In genomic region chr15:68345481-68345880, GRCh38 we compare ENCODE assay signal across 16 cellular contexts.
DNase-seq lines count a peak whose midpoint lies in the region; ATAC-seq and TF ChIP-seq lines count a peak whose summit lies in the region.
"Had no signal": no experiment of that assay in that cellular context is flagged by ENCODE, and none has a peak within 500 bp of the region (broad histone marks: within the 10 kb centered on the region; RNA-seq: fewer than 3 reads in every experiment).

No MANE protein-coding gene starts in this region.

- H3K36me3 ChIP-seq in IMR-90 (ENCODE audit: control insufficient read depth, insufficient read depth, low read length) (peaks cover 4% of the 10 kb centered on the region; the same call in 1 of the 2 replicates), WERI-Rb-1 (no peaks in the 10 kb centered on the region), mesenchymal stem cell (ENCODE audit: control insufficient read depth in 1 of 2, insufficient read depth in 2 of 2, low read depth in 1 of 2, low read length in 2 of 2) (peaks cover 4 to 82% of the 10 kb centered on the region in 2 experiments), Caco-2 (ENCODE audit: control insufficient read depth, insufficient read depth, low read length) (no peaks in the 10 kb centered on the region), colonic mucosa (no peaks in the 10 kb centered on the region)

- H3K56ac ChIP-seq in IMR-90 (ENCODE audit: extremely low read depth, insufficient read depth, low read length) = no peak overlapping the region

- WGBS in IMR-90 (ENCODE audit: extremely low coverage in 2 of 2, insufficient read length in 1 of 2), 2 experiments = 80% methylated on average over 2 of the region's 5 CpGs; no CpG with 5 or more reads in 1 of the 2 experiments
- 95% methylated on average over 5 of the region's 5 CpGs for WGBS in mesenchymal stem cell

- H3K18ac ChIP-seq in IMR-90 (ENCODE audit: low read depth, low read length) (no peak overlapping the region), mesenchymal stem cell (ENCODE audit: low read depth in 1 of 2, low read length in 2 of 2) (peak overlapping the region in 1 of 2 experiments; percentile 18)

- peaks cover 5 to 11% of the 10 kb centered on the region in 2 donors for H3K27me3 Mint-ChIP-seq in stimulated activated naive B cell treated with anti-CD40 and anti-IgM and Interleukin-4, amounts not matched to agents 10 μg/mL and 1 μg/mL and 100 μg/mL, for 72 hours
- H3K27me3 Mint-ChIP-seq in Caco-2 (ENCODE audit: insufficient read depth, unreplicated experiment) = peaks cover 2% of the 10 kb centered on the region

- BruUV-seq in IMR-90 (replicated peaks; lab: Mats Ljungman, UMichigan) (no TSS peak), Caco-2 (replicated peaks; lab: Mats Ljungman, UMichigan) (no TSS peak)

- H3K36me3 Mint-ChIP-seq in stimulated activated naive B cell treated with anti-CD40 and anti-IgM and Interleukin-4, amounts not matched to agents 10 μg/mL and 1 μg/mL and 100 μg/mL, for 72 hours = no peaks in the 10 kb centered on the region
- H3K36me3 Mint-ChIP-seq in Caco-2 (ENCODE audit: insufficient read depth, unreplicated experiment) = no peaks in the 10 kb centered on the region
- H3K36me3 Mint-ChIP-seq: CD4-positive, alpha-beta memory T cell had no signal

- no peak overlapping the region for H2BK20ac ChIP-seq in IMR-90 (ENCODE audit: low read depth, low read length)

- H4K5ac ChIP-seq in IMR-90 (ENCODE audit: low read depth, low read length) = no peak overlapping the region

- H2BK5ac ChIP-seq in IMR-90 (ENCODE audit: low read depth, low read length, poor library complexity, severe bottlenecking) (no peak overlapping the region), mesenchymal stem cell (ENCODE audit: low read depth, low read length, poor library complexity, severe bottlenecking) (no peak overlapping the region)

- no peak for TF ChIP-seq RAD21 in IMR-90 (IDR thresholded peaks at IDR 0.05; ENCODE audit: low read length)

- H2AK5ac ChIP-seq in IMR-90 (ENCODE audit: low read depth, low read length) = peak overlapping the region; percentile 65
- H2AK5ac ChIP-seq in mesenchymal stem cell (ENCODE audit: low read length, severe bottlenecking) = peak overlapping the region; percentile 28

- dilution Hi-C loops in IMR-90 (cut with HindIII; ENCODE audit: low sequenced_read_pairs, unreplicated experiment) = no loop called here

- peak overlapping the region; percentile 21; the same call in 1 of the 2 replicates for H2BK120ac ChIP-seq in IMR-90 (ENCODE audit: low read depth, low read length)
- H2BK120ac ChIP-seq in mesenchymal stem cell (ENCODE audit: low read depth, low read length) = no peak overlapping the region

- TF ChIP-seq POLR2A in IMR-90 (IDR thresholded peaks at IDR 0.05; ENCODE audit: low read depth, low read length) = no peak

- peaks cover 28% of the 10 kb centered on the region for H3K9me1 ChIP-seq in IMR-90 (ENCODE audit: insufficient read depth, low read length)

- H3K4me3 Mint-ChIP-seq in stimulated activated naive B cell treated with anti-CD40 and anti-IgM and Interleukin-4, amounts not matched to agents 10 μg/mL and 1 μg/mL and 100 μg/mL, for 72 hours = no peak overlapping the region
- H3K4me3 Mint-ChIP-seq in Caco-2 (ENCODE audit: unreplicated experiment) = no peak overlapping the region
- H3K4me3 Mint-ChIP-seq: CD4-positive, alpha-beta memory T cell had no signal

- no peaks in the 10 kb centered on the region for H4K20me1 ChIP-seq in IMR-90 (ENCODE audit: insufficient read depth, low read length)

- H3K27ac ChIP-seq in IMR-90 (ENCODE audit: insufficient read depth, low read length) = no peak overlapping the region
- no peak overlapping the region for H3K27ac ChIP-seq in WERI-Rb-1
- no peak overlapping the region for H3K27ac ChIP-seq in mesenchymal stem cell (ENCODE audit: low read length, poor library complexity, severe bottlenecking)
- no peak overlapping the region for H3K27ac ChIP-seq in colonic mucosa

- CTCF ChIA-PET in IMR-90 (lab: Yijun Ruan, JAX) (no interaction called here), Caco-2 (lab: Charles Lee) (no interaction called here)

- H3K4me2 ChIP-seq in IMR-90 (ENCODE audit: low read depth, low read length) = no peak overlapping the region
- H3K4me2 ChIP-seq in mesenchymal stem cell (ENCODE audit: low read length, poor library complexity, severe bottlenecking) = no peak overlapping the region
- H3K4me2 ChIP-seq: SK-N-SH had no signal

- H3K4me1 Mint-ChIP-seq in stimulated activated naive B cell treated with anti-CD40 and anti-IgM and Interleukin-4, amounts not matched to agents 10 μg/mL and 1 μg/mL and 100 μg/mL, for 72 hours = peaks cover 12 to 20% of the 10 kb centered on the region in 2 donors
- H3K4me1 Mint-ChIP-seq in Caco-2 (ENCODE audit: low read depth, unreplicated experiment) = no peaks in the 10 kb centered on the region
- H3K4me1 Mint-ChIP-seq: CD4-positive, alpha-beta memory T cell had no signal

- H3K79me1 ChIP-seq in IMR-90 (ENCODE audit: low read depth in 1 of 2, low read length in 2 of 2) (0 out of 4 replicates have a peak, but pooled peaks cover 0 to 3% of the 10 kb centered on the region in 2 experiments), mesenchymal stem cell (replicated peaks; ENCODE audit: low read length, poor library complexity, severe bottlenecking) (peaks cover 13% of the 10 kb centered on the region)

- H3K9me3 Mint-ChIP-seq in stimulated activated naive B cell treated with anti-CD40 and anti-IgM and Interleukin-4, amounts not matched to agents 10 μg/mL and 1 μg/mL and 100 μg/mL, for 72 hours = no peaks in the 10 kb centered on the region
- H3K9me3 Mint-ChIP-seq in Caco-2 (ENCODE audit: unreplicated experiment) = no peaks in the 10 kb centered on the region

- H4K8ac ChIP-seq in IMR-90 (ENCODE audit: low read depth in 2 of 2, low read length in 2 of 2) = no peak overlapping the region
- H4K8ac ChIP-seq in mesenchymal stem cell (ENCODE audit: low read length) = no peak overlapping the region

- POLR2A ChIA-PET in IMR-90 (lab: Charles Lee; ENCODE audit: unreplicated experiment) = no interaction called here
- POLR2A ChIA-PET in Caco-2 (lab: Charles Lee) = no interaction called here

- peak overlapping the region; percentile 16 for H3K27ac Mint-ChIP-seq in stimulated activated naive B cell treated with anti-CD40 and anti-IgM and Interleukin-4, amounts not matched to agents 10 μg/mL and 1 μg/mL and 100 μg/mL, for 72 hours
- no peak overlapping the region for H3K27ac Mint-ChIP-seq in Caco-2 (ENCODE audit: unreplicated experiment)
- H3K27ac Mint-ChIP-seq: CD4-positive, alpha-beta memory T cell had no signal

- intact Hi-C loops in IMR-90 (cut with micrococcal nuclease) (no loop called here), Caco-2 (cut with micrococcal nuclease; ENCODE audit: unreplicated experiment) (no loop called here), colonic mucosa (cut with DNase I) (no loop called here)

- H3K4me1 ChIP-seq in IMR-90 (ENCODE audit: control insufficient read depth, insufficient read depth, low read length) (peaks cover 15% of the 10 kb centered on the region), mesenchymal stem cell (ENCODE audit: control insufficient read depth, insufficient read depth, low read depth, low read length) (peaks cover 31% of the 10 kb centered on the region), Caco-2 (no peaks in the 10 kb centered on the region), colonic mucosa (no peaks in the 10 kb centered on the region)

- H2BK12ac ChIP-seq in mesenchymal stem cell (ENCODE audit: low read length in 2 of 2) = peak overlapping the region in 1 of 2 experiments; percentile 85

- H3K23ac ChIP-seq in IMR-90 (ENCODE audit: low read depth, low read length) = no peak overlapping the region
- no peak overlapping the region for H3K23ac ChIP-seq in mesenchymal stem cell (ENCODE audit: low read length in 2 of 2)

- no peak overlapping the region for H2AK9ac ChIP-seq in IMR-90 (replicated peaks; ENCODE audit: low read depth, low read length, poor library complexity)

- H3K14ac ChIP-seq in IMR-90 (replicated peaks; ENCODE audit: low read depth, low read length) (no peak overlapping the region), mesenchymal stem cell (ENCODE audit: low read length in 2 of 2) (peak overlapping the region in 1 of 2 experiments; percentile 53)

- H3K9ac ChIP-seq in IMR-90 (ENCODE audit: low read depth, low read length) (no peak overlapping the region), mesenchymal stem cell (ENCODE audit: low read length) (no peak overlapping the region), colonic mucosa (ENCODE audit: low read depth in 2 of 2, low read length in 2 of 2) (no peak overlapping the region)
- H3K9ac ChIP-seq: SK-N-SH had no signal

- H2BK15ac ChIP-seq in IMR-90 (ENCODE audit: low read depth, low read length) (no peak overlapping the region), mesenchymal stem cell (ENCODE audit: low read depth, poor library complexity, severe bottlenecking) (no peak overlapping the region)

- no peaks in the 10 kb centered on the region for H3K9me3 ChIP-seq in IMR-90 (ENCODE audit: control insufficient read depth, insufficient read depth, low read length)
- no peaks in the 10 kb centered on the region for H3K9me3 ChIP-seq in WERI-Rb-1 (ENCODE audit: severe bottlenecking)
- no peaks in the 10 kb centered on the region for H3K9me3 ChIP-seq in mesenchymal stem cell (ENCODE audit: control insufficient read depth, low read length)
- H3K9me3 ChIP-seq in Caco-2 = no peaks in the 10 kb centered on the region
- no peaks in the 10 kb centered on the region for H3K9me3 ChIP-seq in colonic mucosa
- H3K9me3 ChIP-seq: SK-N-SH had no signal

- no peak for ATAC-seq in IMR-90 (ENCODE audit: low read depth)
- ATAC-seq in stimulated activated naive B cell treated with anti-CD40 and anti-IgM and Interleukin-4, amounts not matched to agents 10 μg/mL and 1 μg/mL and 100 μg/mL, for 72 hours (replicated peaks) = no peak
- ATAC-seq in GM18870 (IDR thresholded peaks at IDR 0.05; ENCODE audit: unreplicated experiment) = no peak

- H3K27me3 ChIP-seq in IMR-90 (ENCODE audit: control insufficient read depth, insufficient read depth, low read length) = no peaks in the 10 kb centered on the region
- no peaks in the 10 kb centered on the region for H3K27me3 ChIP-seq in WERI-Rb-1 (ENCODE audit: insufficient read depth, low read depth, severe bottlenecking)
- peaks cover 0 to 3% of the 10 kb centered on the region in 2 experiments for H3K27me3 ChIP-seq in mesenchymal stem cell (ENCODE audit: control insufficient read depth in 1 of 2, insufficient read depth in 1 of 2, low read length in 2 of 2)
- no peaks in the 10 kb centered on the region for H3K27me3 ChIP-seq in Caco-2 (replicated peaks; ENCODE audit: control insufficient read depth, insufficient read depth, low read length)
- no peaks in the 10 kb centered on the region for H3K27me3 ChIP-seq in colonic mucosa

- no peak for TF ChIP-seq CTCF in IMR-90 (conservative IDR thresholded peaks at IDR 0.05; ENCODE audit: low read depth, low read length)
- no peak for TF ChIP-seq CTCF in WERI-Rb-1 (IDR thresholded peaks at IDR 0.05; ENCODE audit: low read depth, low read length)
- TF ChIP-seq CTCF in Caco-2 (IDR thresholded peaks at IDR 0.05; ENCODE audit: insufficient read depth in 1 of 2, low read depth in 1 of 2, low read length in 1 of 2, severe bottlenecking in 1 of 2, unreplicated experiment in 1 of 2) = no peak
- TF ChIP-seq CTCF in colonic mucosa (IDR thresholded peaks at IDR 0.05) = no peak

- H2AFZ ChIP-seq in IMR-90 (replicated peaks; ENCODE audit: low read length, poor library complexity) (no peak overlapping the region), mesenchymal stem cell (ENCODE audit: low read depth, low read length) (no peak overlapping the region)

- DNase-seq in IMR-90 = no peak
- DNase-seq in WERI-Rb-1 = peak; percentile 24
- DNase-seq in mesenchymal stem cell = no peak
- no peak for DNase-seq in stimulated activated naive B cell treated with anti-CD40 and anti-IgM and Interleukin-4, amounts not matched to agents 10 μg/mL and 1 μg/mL and 100 μg/mL, for 72 hours
- DNase-seq in NCI-H187 treated with DMSO at 0.1 percent for 48 hours (lab: John Stamatoyannopoulos, UW) = no peak
- no peak for DNase-seq in Caco-2
- no peak for DNase-seq in colonic mucosa
- DNase-seq: CD4-positive, alpha-beta memory T cell; Kasumi-1; NCI-H1436; NCI-H2029; NCI-H69; NK-92 treated with Interleukin-12 subunit alpha and Interleukin-12 subunit beta, amount 100 ng/mL, for 24 hours; SHP77 treated with DMSO at 0.1 percent for 48 hours; SK-N-SH had no signal

- in situ Hi-C loops in IMR-90 (cut with MboI; ENCODE audit: low sequenced_read_pairs) = no loop called here

- H3K4ac ChIP-seq in IMR-90 (ENCODE audit: low read depth, low read length) = no peak overlapping the region
- H3K4ac ChIP-seq in mesenchymal stem cell (ENCODE audit: low read depth in 1 of 2, low read length in 2 of 2) = no peak overlapping the region

- H3K4me3 ChIP-seq in IMR-90 (ENCODE audit: insufficient read depth, low read depth, low read length) (no peak overlapping the region), WERI-Rb-1 (ENCODE audit: low read depth, low read length) (no peak overlapping the region), mesenchymal stem cell (ENCODE audit: insufficient read depth in 1 of 2, low read depth in 1 of 2, low read length in 2 of 2) (no peak overlapping the region), Caco-2 (ENCODE audit: low read depth, low read length) (no peak overlapping the region), colonic mucosa (no peak overlapping the region)

- H4K91ac ChIP-seq in IMR-90 (ENCODE audit: insufficient read depth, low read depth, low read length) (no peak overlapping the region), mesenchymal stem cell (ENCODE audit: low read length) (no peak overlapping the region)
